ENCODE assay signal across 12 cellular contexts in genomic region chr3:32577174-32577573, GRCh38. TPM values are rescaled to one million over a fixed set of nuclear protein-coding genes. Genes with fewer than 3 reads are reported as not detected.
DNase-seq lines count a peak whose midpoint lies in the region; ATAC-seq and TF ChIP-seq lines count a peak whose summit lies in the region.
"Had no signal": no experiment of that assay in that cellular context is flagged by ENCODE, and none has a peak within 500 bp of the region (broad histone marks: within the 10 kb centered on the region; RNA-seq: fewer than 3 reads in every experiment).

No MANE protein-coding gene starts in this region.

- H3K9me3 Mint-ChIP-seq in activated CD8-positive, alpha-beta memory T cell treated with anti-CD3 and anti-CD28 coated beads, Interleukin-2, amount 10 ng/mL, durations not matched to agents 7 days and 5 days (ENCODE audit: low read depth), result no peaks in the 10 kb centered on the region

- no peak for ATAC-seq in activated CD8-positive, alpha-beta memory T cell treated with anti-CD3 and anti-CD28 coated beads, Interleukin-2, amount 10 ng/mL, durations not matched to agents 7 days and 5 days

- intact Hi-C loops in transverse colon (cut with DNase I; ENCODE audit: low total_unique reads), result no loop called here

- peak overlapping the region; percentile 89 for H3K27ac Mint-ChIP-seq in activated CD8-positive, alpha-beta memory T cell treated with anti-CD3 and anti-CD28 coated beads, Interleukin-2, amount 10 ng/mL, durations not matched to agents 7 days and 5 days

- TF ChIP-seq CTCF in cardiac fibroblast (IDR thresholded peaks at IDR 0.05; ENCODE audit: low read depth, low read length), result no peak
- TF ChIP-seq CTCF in transverse colon (IDR thresholded peaks at IDR 0.05), result no peak

- no peaks in the 10 kb centered on the region for H3K36me3 Mint-ChIP-seq in activated CD8-positive, alpha-beta memory T cell treated with anti-CD3 and anti-CD28 coated beads, Interleukin-2, amount 10 ng/mL, durations not matched to agents 7 days and 5 days

- peak overlapping the region in 3 of 4 donors; percentile 26 to 44 (median 37) for H3K27ac ChIP-seq in transverse colon

- CTCF ChIA-PET in activated CD8-positive, alpha-beta memory T cell treated with anti-CD3 and anti-CD28 coated beads, Interleukin-2, amount 10 ng/mL, durations not matched to agents 7 days and 5 days (lab: Charles Lee), result interaction anchor here (0.6 to 1.9 kb wide), 4 partner anchors 9 to 243 kb away, joined by 3 to 4 read pairs (median 4); partner anchors contain the start of gene CNOT10
- CTCF ChIA-PET in HEK293T (lab: Yijun Ruan, JAX), result interaction anchor here (0.6 kb wide), 1 partner anchor 39 kb away, joined by 4 read pairs; no protein-coding TSS in a partner anchor

- in situ Hi-C loops in transverse colon (cut with MboI; ENCODE audit: low pct_ligation_motif_present in 1 of 4, low pct_unique_long_range_greater_than_20kb in 1 of 4, low sequenced_read_pairs in 3 of 4), result no loop called here

- no peak for TF ChIP-seq POLR2A in transverse colon (IDR thresholded peaks at IDR 0.05)

- 70 to 100% methylated on average over 1 to 2 of the region's 2 CpGs for WGBS in transverse colon (ENCODE audit: low coverage in 1 of 2), 2 donors

- TF ChIP-seq EP300 in transverse colon (IDR thresholded peaks at IDR 0.05; ENCODE audit: low read depth), result no peak

- peaks cover 4% of the 10 kb centered on the region for H3K27me3 Mint-ChIP-seq in activated CD8-positive, alpha-beta memory T cell treated with anti-CD3 and anti-CD28 coated beads, Interleukin-2, amount 10 ng/mL, durations not matched to agents 7 days and 5 days

- peaks cover 0 to 12% (median 0%) of the 10 kb centered on the region in 4 donors for H3K4me1 ChIP-seq in transverse colon

- H3K4me3 ChIP-seq in cardiac fibroblast (replicated peaks in 1 of 2; ENCODE audit: low read depth in 2 of 2, low read length in 2 of 2) (peak overlapping the region in 1 of 2 donors; percentile 18), transverse colon (no peak overlapping the region)

- DNase-seq in activated CD8-positive, alpha-beta memory T cell treated with anti-CD3 and anti-CD28 coated beads, Interleukin-2, amount 10 ng/mL, durations not matched to agents 7 days and 5 days, result no peak
- DNase-seq in activated CD8-positive, alpha-beta memory T cell treated with anti-CD3 and anti-CD28 coated beads, Interleukin-2, amount 50 U/mL, for 4 hours, result no peak
- DNase-seq in cardiac fibroblast (ENCODE audit: low read depth in 2 of 2), result peak; percentile 22 to 63
- peak; percentile 18 for DNase-seq in iris pigment epithelial cell (ENCODE audit: low read depth)
- DNase-seq in transverse colon, result no peak
- no peak for DNase-seq in NCI-H526 treated with DMSO at 0.1 percent for 48 hours (lab: John Stamatoyannopoulos, UW)
- DNase-seq in HEK293T (ENCODE audit: extremely low spot score), result no peak
- DNase-seq in NCI-H748 (lab: John Stamatoyannopoulos, UW; ENCODE audit: unreplicated experiment), result no peak
- DNase-seq: activated gamma-delta T cell, DMS79 treated with DMSO at 0.1 percent for 48 hours, NCI-H1048, NCI-H774 had no signal

- H3K9me3 ChIP-seq in transverse colon, result no peaks in the 10 kb centered on the region

- H3K36me3 ChIP-seq in transverse colon, result no peaks in the 10 kb centered on the region

- POLR2A ChIA-PET in HEK293T (lab: Yijun Ruan, JAX), result no interaction called here

- peaks cover 13% of the 10 kb centered on the region for H3K4me1 Mint-ChIP-seq in activated CD8-positive, alpha-beta memory T cell treated with anti-CD3 and anti-CD28 coated beads, Interleukin-2, amount 10 ng/mL, durations not matched to agents 7 days and 5 days

- H3K27me3 ChIP-seq in transverse colon, result no peaks in the 10 kb centered on the region

- H3K4me3 Mint-ChIP-seq in activated CD8-positive, alpha-beta memory T cell treated with anti-CD3 and anti-CD28 coated beads, Interleukin-2, amount 10 ng/mL, durations not matched to agents 7 days and 5 days, result no peak overlapping the region

TF ChIP-seq in HEK293T, 16 proteins besides CTCF, POLR2A, EP300 and RAD21:
- TF ChIP-seq SUZ12 (IDR thresholded peaks at IDR 0.05), result no peak
- no peak for TF ChIP-seq ZNF384 (IDR thresholded peaks at IDR 0.05)

RNA-seq across cellular contexts. Expression of gene DYNC1LI1, which starts 6.5 kb away (rescaled TPM):
- 10 to 100 TPM; 31.1 to 32.7 TPM for total RNA-seq in activated CD8-positive, alpha-beta memory T cell treated with anti-CD3 and anti-CD28 coated beads, Interleukin-2, amount 10 ng/mL, durations not matched to agents 7 days and 5 days
- 10 to 100 TPM in 2 of 4 donors, 1 to 10 TPM in 2; 2.4 to 25.9 (median 12.1) TPM for total RNA-seq in transverse colon

Comparison
In these comparisons a context has a peak if more than half of its experiments do, and no peak if none do; other contexts are left out.
1. DNase-seq: peak in cardiac fibroblast (2 of 2) and iris pigment epithelial cell (single experiment); none in activated CD8-positive, alpha-beta memory T cell treated with anti-CD3 and anti-CD28 coated beads, Interleukin-2, amount 10 ng/mL, durations not matched to agents 7 days and 5 days (single experiment), activated CD8-positive, alpha-beta memory T cell treated with anti-CD3 and anti-CD28 coated beads, Interleukin-2, amount 50 U/mL, for 4 hours (single experiment), transverse colon (single experiment), NCI-H526 treated with DMSO at 0.1 percent for 48 hours (single experiment), HEK293T (single experiment) and NCI-H748 (single experiment).